Comparison of ENCODE assay signal across 25 cellular contexts in the genomic region with DNA sequence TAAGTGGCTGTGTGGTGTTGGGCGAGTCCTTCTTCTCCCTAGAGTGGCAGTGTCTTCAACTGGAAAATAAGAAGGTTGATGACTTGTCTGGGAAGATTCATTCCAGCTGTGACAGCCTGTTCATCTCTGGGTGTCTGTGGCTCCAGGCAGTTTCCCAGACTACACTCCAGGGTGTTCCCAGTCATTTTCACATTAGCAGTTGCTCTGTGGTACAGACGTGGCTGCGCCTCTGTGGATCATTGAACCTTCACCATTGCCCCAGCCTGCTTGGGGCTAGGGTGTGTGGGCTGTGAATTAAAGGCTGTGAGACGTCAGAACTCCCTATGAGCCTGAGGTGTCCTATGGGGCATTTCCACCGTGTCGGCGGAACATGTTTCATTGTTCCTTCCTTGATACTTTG.
"Had no signal": no experiment of that assay in that cellular context is flagged by ENCODE, and none has a peak within 500 bp of the region (broad histone marks: within the 10 kb centered on the region; RNA-seq: fewer than 3 reads in every experiment).

No MANE protein-coding gene starts in this region.

- H3K27me3 ChIP-seq: brain microvascular endothelial cell had no signal

- FAIRE-seq: RCC 7860 had no signal

- H3K27ac ChIP-seq: brain microvascular endothelial cell, SK-N-MC, VCaP had no signal

- H3K36me3 ChIP-seq: brain microvascular endothelial cell had no signal

- DNase-seq: activated CD4-positive, alpha-beta memory T cell treated with anti-CD3 and anti-CD28 coated beads, Interleukin-2, amount 10 ng/mL, durations not matched to agents 7 days and 5 days; activated CD4-positive, alpha-beta T cell treated with anti-CD3 and anti-CD28 coated beads for 36 hours; activated CD4-positive, alpha-beta T cell treated with anti-CD3 and anti-CD28 coated beads, Interleukin-2, amount 50 U/mL, for 1 hour; activated gamma-delta T cell; activated naive CD4-positive, alpha-beta T cell treated with anti-CD3 and anti-CD28 coated beads, Interleukin-2, amount 10 ng/mL, durations not matched to agents 7 days and 5 days; activated naive CD8-positive, alpha-beta T cell treated with anti-CD3 and anti-CD28 coated beads for 36 hours; activated T-cell treated with anti-CD3 and anti-CD28 coated beads for 4 hours; activated T-cell treated with anti-CD3 and anti-CD28 coated beads, Interleukin-2, amount 50 U/mL, for 48 hours; brain microvascular endothelial cell; cerebellar nuclear complex; Karpas-422; NCI-H1105 treated with DMSO at 0.1 percent for 48 hours; NCI-H1436 treated with DMSO at 0.1 percent for 48 hours; NCI-H187 treated with DMSO at 0.1 percent for 48 hours; NCI-H2081 treated with DMSO at 0.1 percent for 48 hours; NCI-H446; NCI-H524; PC-3; SIG-M5; T-cell; T-helper 2 cell had no signal

- H3K4me3 ChIP-seq: SK-N-MC had no signal

- ATAC-seq: activated CD4-positive, alpha-beta T cell treated with anti-CD3 and anti-CD28 coated beads for 36 hours; activated T-helper 17 cell treated with anti-CD3 and anti-CD28 coated beads, Interleukin-2, amount 50 U/mL, for 72 hours; PC-3; T-cell had no signal
